In the genomic region with DNA sequence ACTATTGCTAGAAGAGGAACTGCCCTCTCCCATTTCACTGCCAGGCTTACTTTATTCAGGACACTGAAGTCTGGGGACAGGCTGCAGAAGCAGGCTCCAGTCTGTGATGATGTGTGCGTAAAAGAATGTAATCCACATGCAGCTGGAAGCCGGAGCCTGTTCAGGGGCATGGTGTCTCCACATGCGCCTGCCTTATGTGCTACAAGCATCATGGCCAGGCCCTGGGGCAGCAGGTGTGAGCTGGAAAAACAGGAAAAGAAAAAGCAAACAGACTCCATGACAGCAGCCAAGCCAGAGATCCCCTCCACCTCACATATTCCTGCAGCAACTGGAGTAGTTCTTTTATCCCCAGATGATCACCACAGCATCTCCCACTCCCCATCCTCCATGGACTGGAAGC, we compare ENCODE assay signal across 12 cellular contexts. TPM values are rescaled to one million over a fixed set of nuclear protein-coding genes. Genes with fewer than 3 reads are reported as not detected.
A peak's percentile ranks its signal among the peaks of the same experiment; 100 is the strongest.
DNase-seq lines count a peak whose midpoint lies in the region; ATAC-seq and TF ChIP-seq lines count a peak whose summit lies in the region.
"Had no signal": no experiment of that assay in that cellular context is flagged by ENCODE, and none has a peak within 500 bp of the region (broad histone marks: within the 10 kb centered on the region; RNA-seq: fewer than 3 reads in every experiment).

No MANE protein-coding gene starts in this region.

- H3K79me2 ChIP-seq in PC-3 (ENCODE audit: low read length) = no peaks in the 10 kb centered on the region
- no peaks in the 10 kb centered on the region for H3K79me2 ChIP-seq in trophoblast cell (ENCODE audit: control insufficient read depth, insufficient read depth, low read length, poor library complexity)

- no TSS peak for BruUV-seq in PC-3 (replicated peaks; lab: Mats Ljungman, UMichigan)

- H2BK12ac ChIP-seq in trophoblast cell (ENCODE audit: low read length) = no peak overlapping the region

- no peaks in the 10 kb centered on the region for H4K20me1 ChIP-seq in PC-3 (ENCODE audit: low read length)

- no peaks in the 10 kb centered on the region for H3F3A ChIP-seq in PC-3 (ENCODE audit: low read length, unreplicated experiment)

- H3K4ac ChIP-seq in trophoblast cell (ENCODE audit: low read depth, low read length) = no peak overlapping the region

- H3K9me2 ChIP-seq in PC-3 (replicated peaks; ENCODE audit: low read length) = no peaks in the 10 kb centered on the region

- no peak overlapping the region for H2BK120ac ChIP-seq in trophoblast cell (ENCODE audit: insufficient read depth, low read length, poor library complexity)

- no peaks in the 10 kb centered on the region for H3K9me3 ChIP-seq in PC-3 (ENCODE audit: low read length)
- no peaks in the 10 kb centered on the region for H3K9me3 ChIP-seq in trophoblast cell (ENCODE audit: insufficient read depth, low read depth, low read length)
- H3K9me3 ChIP-seq: tibial artery had no signal

- H2AK5ac ChIP-seq in trophoblast cell (ENCODE audit: low read length) = no peak overlapping the region

- H3K79me1 ChIP-seq in trophoblast cell (ENCODE audit: low read length) = peaks cover 4% of the 10 kb centered on the region

- DNase-seq in ELF-1 (ENCODE audit: low read depth, low spot score) (peak; percentile 92), PC-3 (peak; percentile 55), fibroblast of the aortic adventitia (ENCODE audit: low read depth) (peak; percentile 79), trophoblast cell (peak; percentile 78)
- no peak for DNase-seq in activated CD4-positive, alpha-beta T cell treated with anti-CD3 and anti-CD28 coated beads, Interleukin-2, amount 50 U/mL, for 48 hours
- DNase-seq in activated naive CD4-positive, alpha-beta T cell treated with Interleukin-2 at 50 U/mL for 16 hours = no peak
- DNase-seq in activated CD8-positive, alpha-beta memory T cell treated with anti-CD3 and anti-CD28 coated beads for 24 hours = no peak
- DNase-seq: activated T-cell treated with anti-CD3 and anti-CD28 coated beads, Interleukin-2, amount 50 U/mL, for 1 hour; hippocampal formation; RPMI8226 had no signal

- no peak overlapping the region for H3K18ac ChIP-seq in trophoblast cell (ENCODE audit: low read length)

- POLR2A ChIA-PET in PC-3 (lab: Charles Lee; ENCODE audit: unreplicated experiment) = no interaction called here

- intact Hi-C loops in PC-3 (cut with micrococcal nuclease) = no loop called here

- H2AFZ ChIP-seq in PC-3 (ENCODE audit: low read length) = no peak overlapping the region
- no peak overlapping the region for H2AFZ ChIP-seq in trophoblast cell (ENCODE audit: insufficient read depth, low read length, poor library complexity)

- H3K14ac ChIP-seq in trophoblast cell (ENCODE audit: low read length) = no peak overlapping the region

- H3K4me2 ChIP-seq in PC-3 (ENCODE audit: low read length) = no peak overlapping the region
- peak overlapping the region; percentile 47 for H3K4me2 ChIP-seq in trophoblast cell (ENCODE audit: low read length)

- TF ChIP-seq CTCF in PC-3 (conservative IDR thresholded peaks at IDR 0.05; ENCODE audit: low read depth, low read length) (no peak), fibroblast of the aortic adventitia (IDR thresholded peaks at IDR 0.05; ENCODE audit: insufficient read depth, low read length) (no peak)

- H3K27ac ChIP-seq in PC-3 (ENCODE audit: low read length) = no peak overlapping the region
- peak overlapping the region; percentile 91 for H3K27ac ChIP-seq in trophoblast cell (ENCODE audit: low read depth, low read length)
- H3K27ac ChIP-seq: tibial artery had no signal

- H3K9ac ChIP-seq in PC-3 (ENCODE audit: low read length) (no peak overlapping the region), trophoblast cell (ENCODE audit: low read length) (no peak overlapping the region)

- no peaks in the 10 kb centered on the region for H3K27me3 ChIP-seq in PC-3 (ENCODE audit: low read length)
- no peaks in the 10 kb centered on the region for H3K27me3 ChIP-seq in trophoblast cell (ENCODE audit: insufficient read depth, low read length)
- H3K27me3 ChIP-seq: tibial artery had no signal

- 0 out of 2 replicates have a peak, but pooled peaks cover 5% of the 10 kb centered on the region for H3K4me1 ChIP-seq in PC-3 (ENCODE audit: insufficient read depth, low read length)
- H3K4me1 ChIP-seq in trophoblast cell (ENCODE audit: control insufficient read depth in 1 of 2, insufficient read depth in 2 of 2, low read length in 2 of 2) = peaks cover 17 to 21% of the 10 kb centered on the region in 2 experiments

- H3K23ac ChIP-seq in trophoblast cell (ENCODE audit: low read length) = no peak overlapping the region

- H4K8ac ChIP-seq in trophoblast cell (ENCODE audit: low read depth, low read length) = no peak overlapping the region

- no CpG with 5 or more reads among the region's 3 CpGs for WGBS in trophoblast cell (ENCODE audit: extremely low coverage, insufficient coverage, insufficient read length)

- H4K91ac ChIP-seq in trophoblast cell (ENCODE audit: low read depth, low read length) = no peak overlapping the region

- CTCF ChIA-PET in PC-3 (lab: Charles Lee) = no interaction called here

- peak overlapping the region; percentile 55 for H2BK5ac ChIP-seq in trophoblast cell (ENCODE audit: low read depth, low read length, poor library complexity)

- H3K36me3 ChIP-seq in PC-3 (ENCODE audit: low read depth, low read length) (no peaks in the 10 kb centered on the region), trophoblast cell (ENCODE audit: control insufficient read depth in 1 of 2, insufficient read depth in 2 of 2, low read length in 2 of 2) (no peaks in the 10 kb centered on the region)

- no peak overlapping the region for H4K12ac ChIP-seq in trophoblast cell (ENCODE audit: low read depth, low read length)

- ATAC-seq in PC-3 (peak; percentile 64), GM21786 (IDR thresholded peaks at IDR 0.05; ENCODE audit: unreplicated experiment) (no peak)

- no peak overlapping the region for H3K4me3 ChIP-seq in PC-3 (ENCODE audit: low read length)
- H3K4me3 ChIP-seq in fibroblast of the aortic adventitia (ENCODE audit: low read depth, low read length) = no peak overlapping the region
- H3K4me3 ChIP-seq in trophoblast cell (ENCODE audit: low read depth, low read length) = no peak overlapping the region
- H3K4me3 ChIP-seq: tibial artery had no signal

RNA-seq across cellular contexts. Expression of a gene that starts 33.4 kb away (rescaled TPM):
- total RNA-seq in PC-3 (2014; rRNA removed) = 97.5 and 125 TPM in 2 replicates
- total RNA-seq in fibroblast of the aortic adventitia (ENCODE audit: low replicate concordance) = 98.5 and 152 TPM in 2 replicates
- polyA plus RNA-seq in trophoblast cell (2013) = 43.4 and 47.3 TPM in 2 replicates

RNA-seq across cellular contexts. Expression of a gene that starts 42.9 kb away (rescaled TPM):
- 83.9 and 129 TPM in 2 replicates for total RNA-seq in PC-3 (2014; rRNA removed)
- 28.8 and 31.6 TPM in 2 replicates for total RNA-seq in fibroblast of the aortic adventitia (ENCODE audit: low replicate concordance)
- polyA plus RNA-seq in trophoblast cell (2013) = 22.2 and 23.3 TPM in 2 replicates

Comparison
In these comparisons a context has a peak if more than half of its experiments do, and no peak if none do; other contexts are left out.
1. DNase-seq: peak in ELF-1 (single experiment), PC-3 (single experiment), fibroblast of the aortic adventitia (single experiment) and trophoblast cell (2 of 2); none in activated CD4-positive, alpha-beta T cell treated with anti-CD3 and anti-CD28 coated beads, Interleukin-2, amount 50 U/mL, for 48 hours (0 of 2), activated naive CD4-positive, alpha-beta T cell treated with Interleukin-2 at 50 U/mL for 16 hours (single experiment) and activated CD8-positive, alpha-beta memory T cell treated with anti-CD3 and anti-CD28 coated beads for 24 hours (single experiment).